In genomic region chr6:163416380-163416629, GRCh38 we compare ENCODE assay signal across 1 cellular context.
TF ChIP-seq lines count a peak whose summit lies in the region.

No MANE protein-coding gene starts in this region.

TF ChIP-seq in WTC11, 78 proteins besides CTCF, POLR2A, EP300 and RAD21 (continued from another document):
- TF ChIP-seq, protein P1, sequence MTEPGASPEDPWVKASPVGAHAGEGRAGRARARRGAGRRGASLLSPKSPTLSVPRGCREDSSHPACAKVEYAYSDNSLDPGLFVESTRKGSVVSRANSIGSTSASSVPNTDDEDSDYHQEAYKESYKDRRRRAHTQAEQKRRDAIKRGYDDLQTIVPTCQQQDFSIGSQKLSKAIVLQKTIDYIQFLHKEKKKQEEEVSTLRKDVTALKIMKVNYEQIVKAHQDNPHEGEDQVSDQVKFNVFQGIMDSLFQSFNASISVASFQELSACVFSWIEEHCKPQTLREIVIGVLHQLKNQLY (CRISPR knock-in tag; IDR thresholded peaks at IDR 0.05): no peak
- no peak for TF ChIP-seq ETV6 (CRISPR knock-in tag; IDR thresholded peaks at IDR 0.05)
- TF ChIP-seq JAZF1 (CRISPR knock-in tag; IDR thresholded peaks at IDR 0.05): no peak
- no peak for TF ChIP-seq NR1H2 (CRISPR knock-in tag; IDR thresholded peaks at IDR 0.05)
- no peak for TF ChIP-seq CREB1 (CRISPR knock-in tag; IDR thresholded peaks at IDR 0.05)
- TF ChIP-seq EMX1 (CRISPR knock-in tag; IDR thresholded peaks at IDR 0.05): no peak
TF ChIP-seq in WTC11: peak in this region for 0.
